8 cellular contexts compared by ENCODE assay signal in the genomic region with DNA sequence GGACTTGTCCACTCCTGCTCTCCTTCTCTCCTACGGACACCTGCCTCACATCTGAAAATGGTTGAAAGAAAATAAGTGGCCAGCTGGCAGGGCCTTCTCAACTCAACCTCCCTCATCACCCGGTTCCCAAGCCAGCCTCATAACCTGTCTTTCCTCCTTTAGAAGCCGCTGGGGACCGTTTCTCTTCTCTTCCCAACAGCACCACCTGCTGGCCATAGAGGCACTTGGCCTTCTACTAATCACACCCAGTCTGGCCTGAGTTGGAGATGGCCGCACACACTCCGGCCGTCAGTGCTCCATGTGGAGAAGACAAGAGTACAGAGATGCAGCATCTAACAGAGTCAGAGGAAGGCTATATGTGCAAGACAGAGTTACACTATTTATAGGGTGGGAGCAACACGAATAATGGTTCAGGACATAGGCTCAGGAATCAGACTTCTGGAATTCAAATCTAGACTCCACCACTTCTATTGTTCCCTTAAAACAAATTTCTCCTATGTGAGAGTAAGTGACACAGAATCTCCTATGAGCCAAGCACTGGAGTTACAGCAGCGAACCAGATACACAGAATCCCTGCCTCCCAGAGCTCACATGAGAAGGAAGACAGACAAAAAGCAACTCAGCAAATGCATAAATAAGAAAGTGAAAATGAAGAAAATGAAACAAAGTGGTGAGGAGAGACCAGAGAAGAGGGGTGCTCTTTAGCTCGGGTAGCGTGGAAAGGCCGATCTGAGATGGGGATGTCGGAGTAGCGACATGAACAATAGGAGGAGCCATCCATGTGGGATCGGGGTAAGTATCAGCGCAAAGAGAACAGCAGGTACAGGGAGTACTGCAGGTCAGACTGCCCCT. TPM values are rescaled to one million over a fixed set of nuclear protein-coding genes. Genes with fewer than 3 reads are reported as not detected.
DNase-seq lines count a peak whose midpoint lies in the region; ATAC-seq, FAIRE-seq and TF ChIP-seq lines count a peak whose summit lies in the region.
"Not testable (repeated sequence)": the region's sequence is repeated elsewhere in the genome, so short reads cannot be mapped to it uniquely, and the experiment has no call there.

No MANE protein-coding gene starts in this region.

- H3K4me1 ChIP-seq in BE2C; colonic mucosa; HepG2 (ENCODE audit: insufficient read depth, low read length): not testable (repeated sequence)

- not testable (repeated sequence) for BruUV-seq in HepG2 (replicated peaks; lab: Mats Ljungman, UMichigan)

- not testable (repeated sequence) for H3K4me3 ChIP-seq in BE2C (ENCODE audit: low read depth, low read length); colonic mucosa; HepG2 (replicated peaks in 1 of 3; ENCODE audit: insufficient read depth in 1 of 3, low read depth in 2 of 3, low read length in 3 of 3)

- not testable (repeated sequence) for H3K27me3 ChIP-seq in BE2C, colonic mucosa
- peaks cover 0 to 13% of the 10 kb centered on the region in 2 experiments; a peak in 3 of 5 replicates for H3K27me3 ChIP-seq in HepG2 (ENCODE audit: control insufficient read depth in 1 of 2, insufficient read depth in 2 of 2, low read length in 2 of 2)

- H3K36me3 ChIP-seq in BE2C; colonic mucosa; HepG2 (replicated peaks in 1 of 2; ENCODE audit: control insufficient read depth in 1 of 2, insufficient read depth in 2 of 2, low read length in 2 of 2): not testable (repeated sequence)

- not testable (repeated sequence) for H4K20me1 ChIP-seq in HepG2 (ENCODE audit: insufficient read depth, low read length)

- peak; percentile 90 for FAIRE-seq in HepG2 (lab: Jason Lieb, UNC)

- H3K79me2 ChIP-seq in HepG2 (ENCODE audit: insufficient read depth, low read length), result not testable (repeated sequence)

- not testable (repeated sequence) for H3K27ac ChIP-seq in colonic mucosa; HepG2 (ENCODE audit: extremely low read length, insufficient read depth, low read length)

- intact Hi-C loops in colonic mucosa (cut with DNase I), result loop anchor here (10.0 kb wide), 1 partner anchor 348 kb away; a partner anchor contains a TSS
- intact Hi-C loops in HepG2 (cut with micrococcal nuclease; ENCODE audit: unreplicated experiment), result not testable (repeated sequence)

- in situ Hi-C loops in HepG2 (cut with HindIII; ENCODE audit: extremely low pct_ligation_motif_present, low pct_unique_long_range_greater_than_20kb), result loop anchor here (10.0 kb wide), 2 partner anchors 308 to 348 kb away; a partner anchor contains a TSS

- TF ChIP-seq RAD21 in HepG2 (CRISPR knock-in tag; IDR thresholded peaks at IDR 0.05), result peak; percentile 35; the same call in 1 of the 2 replicates

- peak; percentile 73 for ATAC-seq in GM19395 (IDR thresholded peaks at IDR 0.05; ENCODE audit: unreplicated experiment)
- peak; percentile 98 for ATAC-seq in HepG2

- not testable (repeated sequence) for TF ChIP-seq POLR2A in HepG2 (IDR thresholded peaks at IDR 0.05; ENCODE audit: insufficient read depth in 1 of 2, low read depth in 2 of 2, low read length in 2 of 2)

- CTCF ChIA-PET in HepG2 (lab: Yijun Ruan, JAX; ENCODE audit: low intra/inter-chr PET ratio, low total read pairs), result interaction anchor here (1.2 to 1.3 kb wide), 2 partner anchors 305 to 352 kb away, joined by 6 to 7 read pairs; no protein-coding TSS in a partner anchor

- POLR2A ChIA-PET in HepG2 (lab: Yijun Ruan, JAX), result not testable (repeated sequence)

- not testable (repeated sequence) for H3K9ac ChIP-seq in colonic mucosa (ENCODE audit: low read depth in 2 of 2, low read length in 2 of 2); HepG2 (ENCODE audit: insufficient read depth, low read depth, low read length)

- TF ChIP-seq EP300 in HepG2 (IDR thresholded peaks at IDR 0.05; ENCODE audit: low read depth in 2 of 2, low read length in 2 of 2); HepG2 (CRISPR knock-in tag; IDR thresholded peaks at IDR 0.05; ENCODE audit: borderline replicate concordance): not testable (repeated sequence)

- 9% methylated on average over 15 of the region's 16 CpGs for WGBS in HepG2 (ENCODE audit: low lambda C conversion rate)

- H3K9me3 ChIP-seq in BE2C; colonic mucosa; HepG2 (ENCODE audit: low read length): not testable (repeated sequence)

- H2AFZ ChIP-seq in HepG2 (ENCODE audit: low read length), result not testable (repeated sequence)

- not testable (repeated sequence) for H3K4me2 ChIP-seq in HepG2 (ENCODE audit: low read depth, low read length)

- peak; percentile 69 for TF ChIP-seq CTCF in BE2C (IDR thresholded peaks at IDR 0.05; ENCODE audit: low read depth, low read length)
- peak; percentile 69 for TF ChIP-seq CTCF in colonic mucosa (IDR thresholded peaks at IDR 0.05)
- TF ChIP-seq CTCF in HepG2 (CRISPR knock-in tag; IDR thresholded peaks at IDR 0.05), result peak; percentile 86

- DNase-seq in BE2C (peak; percentile 74), HS-5 (ENCODE audit: low read depth) (peak; percentile 11), NCI-H774 (lab: John Stamatoyannopoulos, UW) (peak; percentile 54), colonic mucosa (peak; percentile 65), HepG2 (ENCODE audit: low spot score) (peak; percentile 36)
- peak; percentile 47 for DNase-seq in activated CD4-positive, alpha-beta T cell treated with anti-CD3 and anti-CD28 coated beads, Interleukin-2, amount 50 U/mL, for 1 hour
- peak; percentile 20 for DNase-seq in stimulated activated CD4-positive, alpha-beta T cell treated with anti-CD3 and anti-CD28 coated beads, Interleukin-2, amount 100 ng/mL, for 4 hours (ENCODE audit: low read depth)

RNA-seq across cellular contexts. Expression of a gene that starts 5.9 kb away (rescaled TPM):
- not detected for polyA plus RNA-seq in BE2C (2012; ENCODE audit: insufficient read depth, insufficient read length, low read depth)
- total RNA-seq in colonic mucosa (not detected), HepG2 (2016; rRNA removed; fragmentation: Illumina TruSeq; extraction: Trizol) (not detected in 2 replicates)
- total RNA-seq in HepG2 (2016; cell fraction: cytosol; rRNA removed; fragmentation: Illumina TruSeq; extraction: Trizol; ENCODE audit: low read depth), result not detected in 2 replicates
- not detected in 2 replicates for total RNA-seq in HepG2 (2016; cell fraction: insoluble cytoplasmic fraction; rRNA removed; fragmentation: Illumina TruSeq; extraction: Trizol)
- not detected in 2 replicates for total RNA-seq in HepG2 (2016; cell fraction: membrane; rRNA removed; fragmentation: Illumina TruSeq; extraction: Trizol)
- not detected in 2 replicates for total RNA-seq in HepG2 (2016; cell fraction: nucleus; rRNA removed; fragmentation: Illumina TruSeq; extraction: Trizol)
- polyA plus RNA-seq in HepG2 (2011; rRNA removed), result not detected in 2 replicates
- not detected in 2 replicates for polyA plus RNA-seq in HepG2 (2011; cell fraction: cytosol; rRNA removed)
- polyA plus RNA-seq in HepG2 (2011; cell fraction: nucleus; rRNA removed), result not detected in 2 replicates
- not detected in 2 replicates for polyA plus RNA-seq in HepG2 (2012)
- polyA plus RNA-seq in HepG2 (2016; cell fraction: cytosol; fragmentation: Illumina TruSeq; extraction: Trizol; ENCODE audit: low read depth), result not detected in 2 replicates
- not detected in 2 replicates for polyA plus RNA-seq in HepG2 (2016; cell fraction: insoluble cytoplasmic fraction; fragmentation: Illumina TruSeq; extraction: Trizol; ENCODE audit: low read depth)
- polyA plus RNA-seq in HepG2 (2016; cell fraction: membrane; fragmentation: Illumina TruSeq; extraction: Trizol; ENCODE audit: low read depth), result not detected in 2 replicates
- polyA plus RNA-seq in HepG2 (2016; cell fraction: nucleus; fragmentation: Illumina TruSeq; extraction: Trizol; ENCODE audit: insufficient read depth, low read depth), result not detected in 2 replicates
- polyA minus RNA-seq in HepG2 (2011; rRNA and poly(A)+ RNA removed; ENCODE audit: low replicate concordance), result not detected in 2 replicates
- not detected in 2 replicates for polyA minus RNA-seq in HepG2 (2011; cell fraction: cytosol; rRNA and poly(A)+ RNA removed)
- polyA minus RNA-seq in HepG2 (2011; cell fraction: nucleus; rRNA and poly(A)+ RNA removed), result not detected in 2 replicates

RNA-seq across cellular contexts. Expression of a gene that starts 20.0 kb away (rescaled TPM):
- not detected for polyA plus RNA-seq in BE2C (2012; ENCODE audit: insufficient read depth, insufficient read length, low read depth)
- total RNA-seq in colonic mucosa, result not detected
- not detected in 2 replicates for total RNA-seq in HepG2 (2016; rRNA removed; fragmentation: Illumina TruSeq; extraction: Trizol)
- total RNA-seq in HepG2 (2016; cell fraction: cytosol; rRNA removed; fragmentation: Illumina TruSeq; extraction: Trizol; ENCODE audit: low read depth), result not detected in 2 replicates
- not detected in 2 replicates for total RNA-seq in HepG2 (2016; cell fraction: insoluble cytoplasmic fraction; rRNA removed; fragmentation: Illumina TruSeq; extraction: Trizol)
- not detected in 2 replicates for total RNA-seq in HepG2 (2016; cell fraction: membrane; rRNA removed; fragmentation: Illumina TruSeq; extraction: Trizol)
- total RNA-seq in HepG2 (2016; cell fraction: nucleus; rRNA removed; fragmentation: Illumina TruSeq; extraction: Trizol), result not detected in 2 replicates
- polyA plus RNA-seq in HepG2 (2011; rRNA removed), result not detected in 2 replicates
- polyA plus RNA-seq in HepG2 (2011; cell fraction: cytosol; rRNA removed), result not detected in 2 replicates
- not detected in 2 replicates for polyA plus RNA-seq in HepG2 (2011; cell fraction: nucleus; rRNA removed)
- not detected in 2 replicates for polyA plus RNA-seq in HepG2 (2012)
- polyA plus RNA-seq in HepG2 (2016; cell fraction: cytosol; fragmentation: Illumina TruSeq; extraction: Trizol; ENCODE audit: low read depth), result not detected in 2 replicates
- not detected in 2 replicates for polyA plus RNA-seq in HepG2 (2016; cell fraction: insoluble cytoplasmic fraction; fragmentation: Illumina TruSeq; extraction: Trizol; ENCODE audit: low read depth)
- not detected in 2 replicates for polyA plus RNA-seq in HepG2 (2016; cell fraction: membrane; fragmentation: Illumina TruSeq; extraction: Trizol; ENCODE audit: low read depth)
- polyA plus RNA-seq in HepG2 (2016; cell fraction: nucleus; fragmentation: Illumina TruSeq; extraction: Trizol; ENCODE audit: insufficient read depth, low read depth), result not detected in 2 replicates
- not detected in 2 replicates for polyA minus RNA-seq in HepG2 (2011; rRNA and poly(A)+ RNA removed; ENCODE audit: low replicate concordance)
- not detected in 2 replicates for polyA minus RNA-seq in HepG2 (2011; cell fraction: cytosol; rRNA and poly(A)+ RNA removed)
- not detected in 2 replicates for polyA minus RNA-seq in HepG2 (2011; cell fraction: nucleus; rRNA and poly(A)+ RNA removed)

RNA-seq across cellular contexts. Expression of a gene that starts 36.2 kb away (rescaled TPM):
- polyA plus RNA-seq in BE2C (2012; ENCODE audit: insufficient read depth, insufficient read length, low read depth), result not detected
- total RNA-seq in colonic mucosa (not detected), HepG2 (2016; rRNA removed; fragmentation: Illumina TruSeq; extraction: Trizol) (not detected in 2 replicates)
- total RNA-seq in HepG2 (2016; cell fraction: cytosol; rRNA removed; fragmentation: Illumina TruSeq; extraction: Trizol; ENCODE audit: low read depth), result not detected in 2 replicates
- total RNA-seq in HepG2 (2016; cell fraction: insoluble cytoplasmic fraction; rRNA removed; fragmentation: Illumina TruSeq; extraction: Trizol), result not detected in 2 replicates
- total RNA-seq in HepG2 (2016; cell fraction: membrane; rRNA removed; fragmentation: Illumina TruSeq; extraction: Trizol), result not detected in 2 replicates
- not detected in 2 replicates for total RNA-seq in HepG2 (2016; cell fraction: nucleus; rRNA removed; fragmentation: Illumina TruSeq; extraction: Trizol)
- polyA plus RNA-seq in HepG2 (2011; rRNA removed), result not detected in 2 replicates
- polyA plus RNA-seq in HepG2 (2011; cell fraction: cytosol; rRNA removed), result not detected in 2 replicates
- not detected in 2 replicates for polyA plus RNA-seq in HepG2 (2011; cell fraction: nucleus; rRNA removed)
- not detected in 2 replicates for polyA plus RNA-seq in HepG2 (2012)
- not detected in 2 replicates for polyA plus RNA-seq in HepG2 (2016; cell fraction: cytosol; fragmentation: Illumina TruSeq; extraction: Trizol; ENCODE audit: low read depth)
- not detected in 2 replicates for polyA plus RNA-seq in HepG2 (2016; cell fraction: insoluble cytoplasmic fraction; fragmentation: Illumina TruSeq; extraction: Trizol; ENCODE audit: low read depth)
- not detected in 2 replicates for polyA plus RNA-seq in HepG2 (2016; cell fraction: membrane; fragmentation: Illumina TruSeq; extraction: Trizol; ENCODE audit: low read depth)
- not detected in 2 replicates for polyA plus RNA-seq in HepG2 (2016; cell fraction: nucleus; fragmentation: Illumina TruSeq; extraction: Trizol; ENCODE audit: insufficient read depth, low read depth)
- polyA minus RNA-seq in HepG2 (2011; rRNA and poly(A)+ RNA removed; ENCODE audit: low replicate concordance), result not detected in 2 replicates
- not detected in 2 replicates for polyA minus RNA-seq in HepG2 (2011; cell fraction: cytosol; rRNA and poly(A)+ RNA removed)
- not detected in 2 replicates for polyA minus RNA-seq in HepG2 (2011; cell fraction: nucleus; rRNA and poly(A)+ RNA removed)

Comparison
In these comparisons a context has a peak if more than half of its experiments do, and no peak if none do; other contexts are left out.
1. DNase-seq: peak in every context shown above with its lines; median percentile 74 in BE2C; 65 in colonic mucosa; 54 in NCI-H774; 47 in activated CD4-positive, alpha-beta T cell treated with anti-CD3 and anti-CD28 coated beads, Interleukin-2, amount 50 U/mL, for 1 hour; 36 in HepG2; 20 in stimulated activated CD4-positive, alpha-beta T cell treated with anti-CD3 and anti-CD28 coated beads, Interleukin-2, amount 100 ng/mL, for 4 hours; 11 in HS-5.